14 cellular contexts compared by ENCODE assay signal in the genomic region with DNA sequence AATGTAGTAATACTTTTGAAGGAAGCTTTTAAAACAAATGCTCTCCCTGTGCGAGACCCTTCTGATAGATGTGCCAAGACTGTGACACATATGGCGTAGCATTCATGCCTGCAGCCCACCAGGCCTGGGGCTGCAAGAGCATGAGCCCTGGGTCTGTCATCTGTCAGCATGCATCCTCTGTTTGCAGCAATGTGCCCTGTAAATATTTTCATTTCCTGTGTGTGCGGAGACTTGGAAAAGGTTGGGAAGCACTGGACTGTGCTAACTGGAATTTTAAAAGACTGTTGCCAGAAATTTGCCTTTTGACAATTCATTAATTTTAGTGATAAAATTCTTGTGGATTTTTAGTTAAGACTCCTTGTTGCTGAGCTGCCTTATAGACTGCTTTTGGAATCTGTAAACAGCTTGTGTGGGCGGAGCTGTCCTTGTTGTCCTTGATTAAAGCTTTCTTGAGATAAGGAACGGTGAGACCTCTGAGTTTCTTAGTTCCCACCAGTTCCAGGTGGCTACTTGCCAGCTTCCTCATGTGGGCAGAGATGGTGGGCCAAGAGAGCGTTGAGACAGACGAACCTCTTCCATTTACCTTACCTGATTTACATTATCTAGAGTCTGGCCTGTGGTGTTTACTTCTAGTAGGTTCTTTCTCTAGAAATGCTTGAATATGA. TPM values are rescaled to one million over a fixed set of nuclear protein-coding genes. Genes with fewer than 3 reads are reported as not detected.
DNase-seq lines count a peak whose midpoint lies in the region; ATAC-seq and TF ChIP-seq lines count a peak whose summit lies in the region.
"Had no signal": no experiment of that assay in that cellular context is flagged by ENCODE, and none has a peak within 500 bp of the region (broad histone marks: within the 10 kb centered on the region; RNA-seq: fewer than 3 reads in every experiment).

No MANE protein-coding gene starts in this region.

- no peak overlapping the region for H2AK5ac ChIP-seq in H9 (ENCODE audit: insufficient read length, low read length)

- H3K4me3 Mint-ChIP-seq in H9 (no peak overlapping the region), progenitor cell of endocrine pancreas (ENCODE audit: low read depth) (no peak overlapping the region)

- H3K9me3 Mint-ChIP-seq in H9 (no peaks in the 10 kb centered on the region), progenitor cell of endocrine pancreas (ENCODE audit: low read depth) (no peaks in the 10 kb centered on the region)

- H3K36me3 Mint-ChIP-seq in H9 (ENCODE audit: insufficient read depth in 1 of 3, low read depth in 3 of 3): peaks cover 14 to 40% (median 34%) of the 10 kb centered on the region in 3 experiments; a peak in 6 of 7 replicates
- H3K36me3 Mint-ChIP-seq in progenitor cell of endocrine pancreas (ENCODE audit: insufficient read depth): peaks cover 29% of the 10 kb centered on the region

- H3T11ph ChIP-seq in H9 (ENCODE audit: low read length): no peak overlapping the region

- H2AFZ ChIP-seq in H9 (ENCODE audit: low read length): no peak overlapping the region
- no peak overlapping the region for H2AFZ ChIP-seq in hepatocyte

- no peak overlapping the region for H3K14ac ChIP-seq in H9 (ENCODE audit: insufficient read depth, low read length)

- no peaks in the 10 kb centered on the region; the same call in 1 of the 2 replicates for H3K4me1 ChIP-seq in H9 (ENCODE audit: insufficient read depth, low read length)
- H3K4me1 ChIP-seq in hepatocyte (ENCODE audit: insufficient read depth): peaks cover 12% of the 10 kb centered on the region
- H3K4me1 ChIP-seq: BE2C had no signal

- no peak for DNase-seq in H9
- peak; percentile 100 for DNase-seq in amniotic epithelial cell (ENCODE audit: low read depth)
- DNase-seq in hepatocyte (ENCODE audit: low spot score): peak; percentile 23
- no peak for DNase-seq in progenitor cell of endocrine pancreas (ENCODE audit: low spot score, unreplicated experiment)
- no peak for DNase-seq in activated T-cell treated with anti-CD3 and anti-CD28 coated beads, Interleukin-2, amount 50 U/mL, for 48 hours
- DNase-seq in mesenteric fat pad (ENCODE audit: low spot score): no peak
- no peak for DNase-seq in SIG-M5 treated with dmso at 0.1 percent for 504 hours (lab: John Stamatoyannopoulos, UW; ENCODE audit: unreplicated experiment)
- DNase-seq: activated effector memory CD4-positive, alpha-beta T cell treated with anti-CD3 and anti-CD28 coated beads, Interleukin-2, amount 50 U/mL, for 16 hours; BE2C; caudate nucleus; NCI-H2029; stimulated activated CD4-positive, alpha-beta T cell treated with anti-CD3 and anti-CD28 coated beads, Interleukin-2, amount 100 ng/mL, for 24 hours had no signal

- no peaks in the 10 kb centered on the region; the same call in 1 of the 2 replicates for H3K27me3 ChIP-seq in H9 (ENCODE audit: insufficient read depth, low read length)
- H3K27me3 ChIP-seq in hepatocyte: no peaks in the 10 kb centered on the region
- H3K27me3 ChIP-seq: BE2C, esophagus muscularis mucosa had no signal

- WGBS in H9 (ENCODE audit: extremely low coverage, insufficient read length, low lambda C conversion rate): no CpG with 5 or more reads among the region's 7 CpGs
- WGBS in hepatocyte (ENCODE audit: low lambda C conversion rate, missing lambda C conversion rate): 71% methylated on average over 7 of the region's 7 CpGs

- no peaks in the 10 kb centered on the region for H3K36me3 ChIP-seq in hepatocyte (replicated peaks; ENCODE audit: insufficient read depth, low read depth)

- H3K27ac Mint-ChIP-seq in H9 (peak overlapping the region; percentile 70 to 85 (median 71); a peak in 5 of 7 replicates), progenitor cell of endocrine pancreas (peak overlapping the region; percentile 79)

- no peaks in the 10 kb centered on the region for H3K23me2 ChIP-seq in H9 (ENCODE audit: insufficient read length, low read depth, low read length, poor library complexity, severe bottlenecking)

- H3K9ac ChIP-seq in H9 (ENCODE audit: extremely low read depth, insufficient read length, low read length): no peak overlapping the region

- H4K5ac ChIP-seq in H9 (ENCODE audit: insufficient read length, low read depth, low read length): no peak overlapping the region

- H3K27ac ChIP-seq in H9 (ENCODE audit: insufficient read length, low read depth, low read length): no peak overlapping the region
- peak overlapping the region; percentile 30 for H3K27ac ChIP-seq in hepatocyte
- H3K27ac ChIP-seq: esophagus muscularis mucosa had no signal

- no peak overlapping the region for H2BK120ac ChIP-seq in H9 (ENCODE audit: low read depth, low read length, poor library complexity, severe bottlenecking)

- no peak overlapping the region for H2BK12ac ChIP-seq in H9 (ENCODE audit: insufficient read length, low read depth, low read length)

- H2BK15ac ChIP-seq in H9 (ENCODE audit: low read depth, low read length): no peak overlapping the region

- H3K4me2 ChIP-seq in H9 (ENCODE audit: insufficient read depth, insufficient read length, low read length) (no peak overlapping the region), hepatocyte (peak overlapping the region; percentile 54)

- H4K20me1 ChIP-seq in H9 (ENCODE audit: control insufficient read depth, insufficient read depth, insufficient read length) (no peaks in the 10 kb centered on the region), hepatocyte (ENCODE audit: insufficient read depth, poor library complexity, severe bottlenecking) (peaks cover 40% of the 10 kb centered on the region)

- H4K8ac ChIP-seq in H9 (replicated peaks; ENCODE audit: insufficient read length, low read depth, low read length): no peak overlapping the region

- H3K79me1 ChIP-seq in H9 (ENCODE audit: insufficient read depth, low read depth, low read length, poor library complexity, severe bottlenecking): no peaks in the 10 kb centered on the region

- H3K9me3 ChIP-seq in H9 (ENCODE audit: control insufficient read depth, low read depth, low read length) (no peaks in the 10 kb centered on the region), hepatocyte (ENCODE audit: low read depth) (no peaks in the 10 kb centered on the region)
- H3K9me3 ChIP-seq: BE2C, esophagus muscularis mucosa had no signal

- no peak for ATAC-seq in HG02884 (IDR thresholded peaks at IDR 0.05; ENCODE audit: unreplicated experiment)

- H2BK5ac ChIP-seq in H9 (ENCODE audit: insufficient read length, low read length): no peak overlapping the region

- H3K27me3 Mint-ChIP-seq in H9 (ENCODE audit: low read depth): no peaks in the 10 kb centered on the region
- no peaks in the 10 kb centered on the region for H3K27me3 Mint-ChIP-seq in progenitor cell of endocrine pancreas

- no peak overlapping the region for H2BK20ac ChIP-seq in H9 (ENCODE audit: low read depth, low read length, poor library complexity, severe bottlenecking)

- H4K91ac ChIP-seq in H9 (ENCODE audit: insufficient read length, low read depth, low read length): no peak overlapping the region

- no peak overlapping the region for H3K56ac ChIP-seq in H9 (ENCODE audit: insufficient read length, low read depth, low read length)

- no peak overlapping the region for H3K4ac ChIP-seq in H9 (ENCODE audit: low read depth, low read length)

- H3K4me3 ChIP-seq in hepatocyte: no peak overlapping the region
- H3K4me3 ChIP-seq: esophagus muscularis mucosa had no signal

- no peak overlapping the region for H3K23ac ChIP-seq in H9 (ENCODE audit: insufficient read length, low read depth, low read length)

- TF ChIP-seq CTCF in H9 (conservative IDR thresholded peaks at IDR 0.05) (no peak), hepatocyte (IDR thresholded peaks at IDR 0.05; ENCODE audit: poor library complexity) (no peak), progenitor cell of endocrine pancreas (IDR thresholded peaks at IDR 0.05; ENCODE audit: unreplicated experiment) (no peak)

- no peak overlapping the region for H3K18ac ChIP-seq in H9 (ENCODE audit: insufficient read length, low read depth, low read length)

- no peaks in the 10 kb centered on the region for H3K9me2 ChIP-seq in hepatocyte (replicated peaks; ENCODE audit: insufficient read depth)

- peaks cover 10 to 11% of the 10 kb centered on the region in 2 experiments for H3K4me1 Mint-ChIP-seq in H9
- H3K4me1 Mint-ChIP-seq in progenitor cell of endocrine pancreas (ENCODE audit: low read depth): peaks cover 30% of the 10 kb centered on the region

- H3K79me2 ChIP-seq in H9 (ENCODE audit: insufficient read depth, low read length) (peaks cover 8% of the 10 kb centered on the region; the same call in 1 of the 2 replicates), hepatocyte (peaks cover 97% of the 10 kb centered on the region)

RNA-seq across cellular contexts. Expression of gene MARK3, which starts 23.4 kb away (rescaled TPM):
- total RNA-seq in H9 (2021) (71.3 and 81.9 TPM in 2 replicates), hepatocyte (59.2 and 71.7 TPM in 2 replicates), progenitor cell of endocrine pancreas (125 and 138 TPM in 2 replicates), mesenteric fat pad (78.3 TPM)
- polyA plus RNA-seq in hepatocyte: 56.3 and 76.7 TPM in 2 replicates

Comparison
In these comparisons a context has a peak if more than half of its experiments do, and no peak if none do; other contexts are left out.
1. DNase-seq: peak in amniotic epithelial cell (single experiment) and hepatocyte (single experiment); none in H9 (single experiment), progenitor cell of endocrine pancreas (single experiment), activated T-cell treated with anti-CD3 and anti-CD28 coated beads, Interleukin-2, amount 50 U/mL, for 48 hours (0 of 2), mesenteric fat pad (single experiment) and SIG-M5 treated with dmso at 0.1 percent for 504 hours (single experiment).